24 cellular contexts compared by ENCODE assay signal in the genomic region with DNA sequence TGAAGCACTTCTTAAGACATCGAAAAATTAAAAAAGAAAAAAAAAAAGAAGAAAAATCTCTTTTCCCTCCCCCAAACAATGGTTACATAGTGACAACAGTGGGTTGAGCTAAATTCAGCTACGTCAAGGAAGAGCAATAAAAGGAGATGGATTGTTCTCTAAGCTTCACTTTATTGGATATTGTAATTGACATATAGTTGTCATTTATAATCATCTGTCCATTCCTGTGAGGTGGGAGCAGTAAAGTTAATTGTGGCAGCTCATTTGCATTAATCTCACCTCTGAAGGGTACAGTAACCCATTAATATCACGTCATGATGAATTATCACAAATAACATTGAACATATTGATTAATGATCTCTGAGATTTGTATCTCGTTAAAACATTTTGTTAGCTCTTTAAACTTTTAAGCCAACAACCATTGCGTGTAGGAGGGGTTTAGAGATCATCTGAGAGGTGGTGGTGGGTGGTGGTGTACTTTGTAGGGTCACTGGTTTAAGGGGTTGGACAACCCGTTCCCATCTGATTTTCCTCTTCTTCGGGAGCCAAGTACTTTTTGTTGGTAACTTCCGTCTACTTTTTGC.
"Had no signal": no experiment of that assay in that cellular context is flagged by ENCODE, and none has a peak within 500 bp of the region (broad histone marks: within the 10 kb centered on the region; RNA-seq: fewer than 3 reads in every experiment).

No MANE protein-coding gene starts in this region.

- DNase-seq: dermis blood vessel endothelial cell; dorsolateral prefrontal cortex; effector CD4-positive, alpha-beta T cell; effector memory CD4-positive, alpha-beta T cell; foreskin keratinocyte; heart left ventricle; hypothalamus; immature natural killer cell; islet precursor cell; kidney; kidney glomerular epithelial cell; left lung; left ventricle myocardium superior; lower lobe of right lung; mesenchymal stem cell; mucosa of descending colon; naive B cell had no signal

- ATAC-seq: foreskin keratinocyte, gastroesophageal sphincter, heart left ventricle, left lung, left ventricle myocardium superior, lower lobe of right lung, mucosa of descending colon had no signal

- H2AFZ ChIP-seq: hepatocyte had no signal

- H3K27ac ChIP-seq: coronary artery, dorsolateral prefrontal cortex, esophagus muscularis mucosa, foreskin keratinocyte, gastroesophageal sphincter, heart left ventricle, left lung, lower lobe of right lung had no signal

- H3K9me3 ChIP-seq: esophagus muscularis mucosa, gastroesophageal sphincter, heart left ventricle, left lung, lower lobe of right lung, mucosa of descending colon had no signal

- H3K4me1 ChIP-seq: foreskin keratinocyte, gastroesophageal sphincter, heart left ventricle, left lung, lower lobe of right lung had no signal

- H3K4me3 ChIP-seq: coronary artery, dorsolateral prefrontal cortex, esophagus muscularis mucosa, gastroesophageal sphincter, heart left ventricle, hepatocyte, left lung, lower lobe of right lung, mucosa of descending colon had no signal

- H3K27me3 ChIP-seq: dorsolateral prefrontal cortex, esophagus muscularis mucosa, foreskin keratinocyte, gastroesophageal sphincter, heart left ventricle, hepatocyte, left lung had no signal

- FAIRE-seq: colon, endothelial cell of umbilical vein, frontal cortex, kidney had no signal

- H3K36me3 ChIP-seq: esophagus muscularis mucosa, gastroesophageal sphincter, heart left ventricle, left lung, lower lobe of right lung had no signal

- H3K79me2 ChIP-seq: hepatocyte had no signal
